In genomic region chr11:119421941-119422504, GRCh38 we compare ENCODE assay signal across 9 cellular contexts. TPM values are rescaled to one million over a fixed set of nuclear protein-coding genes. Genes with fewer than 3 reads are reported as not detected.
DNase-seq lines count a peak whose midpoint lies in the region; ATAC-seq and TF ChIP-seq lines count a peak whose summit lies in the region.
"Had no signal": no experiment of that assay in that cellular context is flagged by ENCODE, and none has a peak within 500 bp of the region (broad histone marks: within the 10 kb centered on the region; RNA-seq: fewer than 3 reads in every experiment).

No MANE protein-coding gene starts in this region.

- no peaks in the 10 kb centered on the region for H3K9me2 ChIP-seq in PC-3 (replicated peaks; ENCODE audit: low read length)

- DNase-seq in GM03348 (ENCODE audit: low spot score) (peak; percentile 52), PC-3 (no peak), fibroblast of mammary gland (ENCODE audit: low read depth) (no peak), ovary (no peak), inferior parietal cortex (ENCODE audit: extremely low spot score) (no peak), omental fat pad (ENCODE audit: low spot score) (no peak), glomerular visceral epithelial cell (ENCODE audit: extremely low spot score) (no peak)

- H3K4me3 ChIP-seq in PC-3 (ENCODE audit: low read length) (no peak overlapping the region; the same call in 1 of the 2 replicates), fibroblast of mammary gland (ENCODE audit: control insufficient read depth, low read depth, low read length) (peak overlapping the region; percentile 95), ovary (peak overlapping the region; percentile 42)

- no peak for TF ChIP-seq POLR2A in ovary (IDR thresholded peaks at IDR 0.05)

- no peak for TF ChIP-seq EP300 in ovary (IDR thresholded peaks at IDR 0.05)

- H3K4me2 ChIP-seq in PC-3 (ENCODE audit: low read length) = peak overlapping the region; percentile 73
- H3K4me2 ChIP-seq: KMS-11 had no signal

- H3K36me3 ChIP-seq in PC-3 (ENCODE audit: low read depth, low read length) = no peaks in the 10 kb centered on the region
- no peaks in the 10 kb centered on the region for H3K36me3 ChIP-seq in ovary

- H3K9me3 ChIP-seq in PC-3 (ENCODE audit: low read length) = no peaks in the 10 kb centered on the region
- no peaks in the 10 kb centered on the region for H3K9me3 ChIP-seq in ovary

- H3K4me1 ChIP-seq in PC-3 (ENCODE audit: insufficient read depth, low read length) = peaks cover 15% of the 10 kb centered on the region
- peaks cover 5% of the 10 kb centered on the region for H3K4me1 ChIP-seq in ovary (ENCODE audit: insufficient read depth)

- no peak for ATAC-seq in PC-3
- no peak for ATAC-seq in omental fat pad (ENCODE audit: low FRiP score)
- no peak for ATAC-seq in GM18873 (IDR thresholded peaks at IDR 0.05; ENCODE audit: low FRiP score, unreplicated experiment)

- no peak overlapping the region for H3K9ac ChIP-seq in PC-3 (ENCODE audit: low read length)
- H3K9ac ChIP-seq: KMS-11 had no signal

- no peak for TF ChIP-seq CTCF in PC-3 (conservative IDR thresholded peaks at IDR 0.05; ENCODE audit: low read depth, low read length)
- TF ChIP-seq CTCF in fibroblast of mammary gland (conservative IDR thresholded peaks at IDR 0.05; ENCODE audit: control insufficient read depth, insufficient read depth, low read depth, low read length) = no peak
- no peak for TF ChIP-seq CTCF in ovary (IDR thresholded peaks at IDR 0.05)
- TF ChIP-seq CTCF in omental fat pad (IDR thresholded peaks at IDR 0.05) = no peak

- POLR2A ChIA-PET in PC-3 (lab: Charles Lee; ENCODE audit: unreplicated experiment) = no interaction called here

- H2AFZ ChIP-seq in PC-3 (ENCODE audit: low read length) = peak overlapping the region; percentile 79

- BruUV-seq in PC-3 (replicated peaks; lab: Mats Ljungman, UMichigan) = no TSS peak

- intact Hi-C loops in PC-3 (cut with micrococcal nuclease) = no loop called here
- intact Hi-C loops in ovary (cut with DNase I) = no loop called here

- H3K27me3 ChIP-seq in PC-3 (ENCODE audit: low read length) (no peaks in the 10 kb centered on the region; the same call in 1 of the 2 replicates), ovary (no peaks in the 10 kb centered on the region)

- 0% methylated on average over 27 to 28 of the region's 28 CpGs for WGBS in ovary, 3 donors

- no peaks in the 10 kb centered on the region for H3K79me2 ChIP-seq in PC-3 (ENCODE audit: low read length)

- H4K20me1 ChIP-seq in PC-3 (ENCODE audit: low read length) = no peaks in the 10 kb centered on the region

- no peak overlapping the region for H3K27ac ChIP-seq in PC-3 (ENCODE audit: low read length)
- H3K27ac ChIP-seq in ovary = no peak overlapping the region
- H3K27ac ChIP-seq: KMS-11 had no signal

- CTCF ChIA-PET in PC-3 (lab: Charles Lee) = no interaction called here

- no peaks in the 10 kb centered on the region for H3F3A ChIP-seq in PC-3 (ENCODE audit: low read length, unreplicated experiment)

RNA-seq across cellular contexts. Expression of gene THY1, which starts 0.9 kb away (rescaled TPM):
- total RNA-seq in PC-3 (2014; rRNA removed) (not detected in 2 replicates), ovary (10 to 100 TPM in 4 of 7 donors, 1 to 10 TPM in 1, under 1 TPM in 2; 0.36 to 74.7 (median 14.0) TPM), omental fat pad (10 to 100 TPM; 12.0 to 71.5 (median 33.3) TPM)
- polyA plus RNA-seq in ovary = 100 to 1,000 TPM in 1 of 2 donors, 10 to 100 TPM in 1; 15.0 to 123 TPM

RNA-seq across cellular contexts. Expression of gene USP2, which starts 40.5 kb away (rescaled TPM):
- total RNA-seq in PC-3 (2014; rRNA removed) (0.92 and 1.8 TPM in 2 replicates), ovary (10 to 100 TPM in 1 of 7 donors, 1 to 10 TPM in 6; 1.3 to 16.9 (median 4.8) TPM), omental fat pad (10 to 100 TPM in 2 of 4 donors, under 1 TPM in 2; 0.63 to 18.7 (median 9.2) TPM)
- 1 to 10 TPM; 1.0 to 3.4 TPM for polyA plus RNA-seq in ovary
